14 cellular contexts compared by ENCODE assay signal in genomic region chr9:98037362-98037761, GRCh38.
DNase-seq lines count a peak whose midpoint lies in the region; FAIRE-seq and TF ChIP-seq lines count a peak whose summit lies in the region.
"Had no signal": no experiment of that assay in that cellular context is flagged by ENCODE, and none has a peak within 500 bp of the region (broad histone marks: within the 10 kb centered on the region; RNA-seq: fewer than 3 reads in every experiment).

No MANE protein-coding gene starts in this region.

- in situ Hi-C loops in GM13977 (cut with MboI; ENCODE audit: low pct_unique_long_range_greater_than_20kb, low sequenced_read_pairs, unreplicated experiment) = no loop called here
- in situ Hi-C loops in brain microvascular endothelial cell (cut with HindIII; ENCODE audit: low pct_ligation_motif_present, low sequenced_read_pairs) = no loop called here

- no peaks in the 10 kb centered on the region for H3K27me3 ChIP-seq in brain microvascular endothelial cell (replicated peaks)

- H3K4me3 Mint-ChIP-seq in activated T-cell treated with anti-CD3 and anti-CD28 coated beads, Interleukin-2, amount 50 U/mL, for 24 hours = no peak overlapping the region

- no peak for FAIRE-seq in urothelium cell line (lab: Jason Lieb, UNC)
- FAIRE-seq: A204.1, TTC549 had no signal

- no peaks in the 10 kb centered on the region for H3K36me3 Mint-ChIP-seq in activated T-cell treated with anti-CD3 and anti-CD28 coated beads, Interleukin-2, amount 50 U/mL, for 24 hours (ENCODE audit: low read depth)

- H3K9me3 Mint-ChIP-seq in activated T-cell treated with anti-CD3 and anti-CD28 coated beads, Interleukin-2, amount 50 U/mL, for 24 hours = no peaks in the 10 kb centered on the region

- H3K36me3 ChIP-seq in brain microvascular endothelial cell (replicated peaks) = no peaks in the 10 kb centered on the region

- no peaks in the 10 kb centered on the region for H3K27me3 Mint-ChIP-seq in activated T-cell treated with anti-CD3 and anti-CD28 coated beads, Interleukin-2, amount 50 U/mL, for 24 hours

- peaks cover 19% of the 10 kb centered on the region for H3K4me1 Mint-ChIP-seq in activated T-cell treated with anti-CD3 and anti-CD28 coated beads, Interleukin-2, amount 50 U/mL, for 24 hours (ENCODE audit: low read depth)

- TF ChIP-seq CTCF in VCaP (conservative IDR thresholded peaks at IDR 0.05) (no peak), GM13977 (IDR thresholded peaks at IDR 0.05; ENCODE audit: extremely low read depth, insufficient read depth, missing control alignments) (no peak), brain microvascular endothelial cell (IDR thresholded peaks at IDR 0.05; ENCODE audit: low read depth, low read length, missing control alignments) (no peak)

- peak; percentile 6 for DNase-seq in activated T-cell treated with anti-CD3 and anti-CD28 coated beads, Interleukin-2, amount 50 U/mL, for 24 hours
- no peak for DNase-seq in activated T-cell treated with anti-CD3 and anti-CD28 coated beads, Interleukin-2, amount 50 U/mL, for 48 hours
- DNase-seq in iris pigment epithelial cell (ENCODE audit: low read depth) (peak; percentile 36), urothelium cell line (ENCODE audit: low spot score) (peak; percentile 48), GM13977 (ENCODE audit: low spot score) (no peak), brain microvascular endothelial cell (no peak)
- no peak for DNase-seq in stimulated activated CD4-positive, alpha-beta T cell treated with anti-CD3 and anti-CD28 coated beads, Interleukin-4, amount 100 ng/mL, for 4 hours
- DNase-seq: activated CD8-positive, alpha-beta memory T cell treated with anti-CD3 and anti-CD28 coated beads, Interleukin-2, amount 50 U/mL, for 4 hours; effector CD8-positive, alpha-beta T cell; NCI-H510A had no signal

- H3K27ac Mint-ChIP-seq in activated T-cell treated with anti-CD3 and anti-CD28 coated beads, Interleukin-2, amount 50 U/mL, for 24 hours = no peak overlapping the region

- no peak overlapping the region for H3K4me3 ChIP-seq in brain microvascular endothelial cell (ENCODE audit: low read depth, low read length)

- H3K27ac ChIP-seq in VCaP = peak overlapping the region; percentile 33
- H3K27ac ChIP-seq in brain microvascular endothelial cell = no peak overlapping the region
- H3K27ac ChIP-seq: RWPE1 had no signal

Comparison
In these comparisons a context has a peak if more than half of its experiments do, and no peak if none do; other contexts are left out.
1. DNase-seq: peak in activated T-cell treated with anti-CD3 and anti-CD28 coated beads, Interleukin-2, amount 50 U/mL, for 24 hours (single experiment), iris pigment epithelial cell (single experiment) and urothelium cell line (single experiment); none in activated T-cell treated with anti-CD3 and anti-CD28 coated beads, Interleukin-2, amount 50 U/mL, for 48 hours (0 of 2), stimulated activated CD4-positive, alpha-beta T cell treated with anti-CD3 and anti-CD28 coated beads, Interleukin-4, amount 100 ng/mL, for 4 hours (0 of 2), GM13977 (single experiment) and brain microvascular endothelial cell (single experiment).